ENCODE assay signal across 2 cellular contexts in genomic region chr19:34669305-34669704, GRCh38.
A peak's percentile ranks its signal among the peaks of the same experiment; 100 is the strongest.
TF ChIP-seq lines count a peak whose summit lies in the region.

No MANE protein-coding gene starts in this region.

TF ChIP-seq in A549, 52 proteins besides CTCF, POLR2A, EP300 and RAD21:
- TF ChIP-seq USF2 (IDR thresholded peaks at IDR 0.05) = no peak
- TF ChIP-seq EHF (CRISPR knock-in tag; IDR thresholded peaks at IDR 0.05) = no peak
- TF ChIP-seq PBX3 (IDR thresholded peaks at IDR 0.05) = no peak
- no peak for TF ChIP-seq GATA3 (IDR thresholded peaks at IDR 0.05; ENCODE audit: borderline replicate concordance)
- TF ChIP-seq CHD2 (IDR thresholded peaks at IDR 0.05; ENCODE audit: low read length, partially characterized antibody) = no peak
- TF ChIP-seq NFE2L2 (conservative IDR thresholded peaks at IDR 0.05; ENCODE audit: low read length) = no peak
- TF ChIP-seq KDM5A (IDR thresholded peaks at IDR 0.05) = no peak
- no peak for TF ChIP-seq REST (IDR thresholded peaks at IDR 0.05)
- no peak for TF ChIP-seq CEBPB (IDR thresholded peaks at IDR 0.05)
- no peak for TF ChIP-seq NR3C1 (IDR thresholded peaks at IDR 0.05)
- no peak for TF ChIP-seq HES2 (IDR thresholded peaks at IDR 0.05)
- TF ChIP-seq SMC3 (IDR thresholded peaks at IDR 0.05) = no peak
- no peak for TF ChIP-seq BCL3 (IDR thresholded peaks at IDR 0.05)
- TF ChIP-seq FOSL2 (IDR thresholded peaks at IDR 0.05) = no peak
- TF ChIP-seq FOSL2 (CRISPR knock-in tag; IDR thresholded peaks at IDR 0.05) = no peak
- no peak for TF ChIP-seq ELK1 (IDR thresholded peaks at IDR 0.05; ENCODE audit: low read depth, low read length)
- TF ChIP-seq HDAC2 (IDR thresholded peaks at IDR 0.05) = no peak
- TF ChIP-seq EHMT2 (IDR thresholded peaks at IDR 0.05; ENCODE audit: low read depth) = no peak

TF ChIP-seq in HepG2, 621 proteins besides CTCF, POLR2A, EP300 and RAD21:
- peak; percentile 63 for TF ChIP-seq ZNF263 (CRISPR knock-in tag; IDR thresholded peaks at IDR 0.05)
- TF ChIP-seq ZC3H13 (CRISPR knock-in tag; IDR thresholded peaks at IDR 0.05) = no peak
- TF ChIP-seq PRDM4 (CRISPR knock-in tag; IDR thresholded peaks at IDR 0.05; ENCODE audit: borderline replicate concordance) = no peak
